Comparison of ENCODE assay signal across 1 cellular context in the genomic region with DNA sequence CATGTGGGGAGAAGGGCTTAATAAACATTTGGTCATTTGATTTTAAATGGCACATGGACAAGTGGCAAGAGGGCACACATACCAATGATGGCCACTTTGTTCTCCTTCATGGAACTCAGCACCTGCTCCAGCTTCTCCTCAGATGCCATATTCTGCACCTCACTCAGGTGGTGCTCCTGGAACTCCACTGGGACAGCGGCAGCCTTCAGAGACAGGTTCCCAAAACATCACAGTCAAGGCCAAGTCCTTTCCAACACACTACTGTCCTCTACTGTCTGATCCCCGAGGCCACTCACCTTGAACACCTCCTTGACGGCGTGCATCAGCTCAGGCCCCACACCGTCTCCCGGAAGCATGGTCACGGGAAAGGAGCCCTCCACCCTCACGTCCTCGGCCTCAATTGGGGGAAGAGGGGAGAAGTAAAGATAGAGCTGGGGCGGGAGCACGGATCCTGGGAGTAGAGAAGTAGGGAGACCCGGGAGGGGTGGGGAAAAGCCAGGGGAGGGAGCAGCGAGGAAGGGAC.
TF ChIP-seq lines count a peak whose summit lies in the region.

No MANE protein-coding gene starts in this region.

TF ChIP-seq in GM12878, 131 proteins besides CTCF, POLR2A, EP300 and RAD21:
- TF ChIP-seq BMI1 (IDR thresholded peaks at IDR 0.05; ENCODE audit: borderline replicate concordance) (no peak), NR2C1 (IDR thresholded peaks at IDR 0.05) (no peak), MTA3 (IDR thresholded peaks at IDR 0.05; ENCODE audit: borderline replicate concordance, low read length) (0 out of 2 replicates have a peak, but pooled peaks have one; percentile 3), MEF2B (IDR thresholded peaks at IDR 0.05; ENCODE audit: partially characterized antibody, poor library complexity, severe bottlenecking) (no peak), GABPA (IDR thresholded peaks at IDR 0.05; ENCODE audit: low read depth) (no peak), CBX3 (IDR thresholded peaks at IDR 0.05; ENCODE audit: borderline replicate concordance, low read depth) (no peak)
